In genomic region chrX:7059214-7059838, GRCh38 we compare ENCODE assay signal across 10 cellular contexts.
DNase-seq lines count a peak whose midpoint lies in the region; ATAC-seq and TF ChIP-seq lines count a peak whose summit lies in the region.
"Had no signal": no experiment of that assay in that cellular context is flagged by ENCODE, and none has a peak within 500 bp of the region (broad histone marks: within the 10 kb centered on the region; RNA-seq: fewer than 3 reads in every experiment).

No MANE protein-coding gene starts in this region.

- intact Hi-C loops in gastrocnemius medialis (cut with DNase I; ENCODE audit: low total_unique reads) = loop anchor here (10.0 kb wide), 1 partner anchor 85 kb away; the partner anchor contains the start of genes PUDP and STS

- in situ Hi-C loops in gastrocnemius medialis (cut with MboI; ENCODE audit: low sequenced_read_pairs in 4 of 4) = no loop called here

- H3K9me3 Mint-ChIP-seq in activated naive CD4-positive, alpha-beta T cell treated with anti-CD3 and anti-CD28 coated beads, Interleukin-2, amount 50 U/mL, for 72 hours = no peaks in the 10 kb centered on the region
- H3K9me3 Mint-ChIP-seq in neural progenitor cell = peaks cover 10% of the 10 kb centered on the region

- H3K4me3 Mint-ChIP-seq in neural progenitor cell = no peak overlapping the region

- peaks cover 6 to 17% of the 10 kb centered on the region in 2 donors for H3K36me3 Mint-ChIP-seq in activated naive CD4-positive, alpha-beta T cell treated with anti-CD3 and anti-CD28 coated beads, Interleukin-2, amount 50 U/mL, for 72 hours
- peaks cover 58% of the 10 kb centered on the region for H3K36me3 Mint-ChIP-seq in neural progenitor cell

- H3K4me1 Mint-ChIP-seq in neural progenitor cell = peaks cover 10% of the 10 kb centered on the region

- H3K27ac Mint-ChIP-seq in activated naive CD4-positive, alpha-beta T cell treated with anti-CD3 and anti-CD28 coated beads, Interleukin-2, amount 50 U/mL, for 72 hours = peak overlapping the region in 1 of 2 donors; percentile 68
- no peak overlapping the region for H3K27ac Mint-ChIP-seq in neural progenitor cell

- H4K20me1 ChIP-seq in neural progenitor cell (ENCODE audit: low read depth) = no peaks in the 10 kb centered on the region

- H3K4me2 ChIP-seq in neural progenitor cell = no peak overlapping the region

- H3F3A ChIP-seq in neural progenitor cell (ENCODE audit: low read depth) = no peaks in the 10 kb centered on the region

- H3K4me3 ChIP-seq in neural progenitor cell (no peak overlapping the region), gastrocnemius medialis (no peak overlapping the region)

- H3K27me3 Mint-ChIP-seq in neural progenitor cell (ENCODE audit: insufficient read depth, low read depth) = peaks cover 6% of the 10 kb centered on the region

- no peaks in the 10 kb centered on the region for H3K4me1 ChIP-seq in neural progenitor cell
- H3K4me1 ChIP-seq in gastrocnemius medialis = peaks cover 0 to 3% of the 10 kb centered on the region in 2 donors

- no peak overlapping the region for H3K27ac ChIP-seq in neural progenitor cell
- H3K27ac ChIP-seq in gastrocnemius medialis = no peak overlapping the region

- ATAC-seq in GM18511 (IDR thresholded peaks at IDR 0.05; ENCODE audit: unreplicated experiment) = peak; percentile 96
- ATAC-seq in GM21360 (IDR thresholded peaks at IDR 0.05; ENCODE audit: unreplicated experiment) = peak; percentile 92
- ATAC-seq in HG03135 (IDR thresholded peaks at IDR 0.05; ENCODE audit: unreplicated experiment) = peak; percentile 93
- ATAC-seq in activated naive CD4-positive, alpha-beta T cell treated with anti-CD3 and anti-CD28 coated beads, Interleukin-2, amount 50 U/mL, for 72 hours = peak; percentile 90
- no peak for ATAC-seq in gastrocnemius medialis

- H3K9ac ChIP-seq in neural progenitor cell = no peak overlapping the region

- no peaks in the 10 kb centered on the region for H3K79me2 ChIP-seq in neural progenitor cell (ENCODE audit: low read depth)

- no peaks in the 10 kb centered on the region for H3K27me3 ChIP-seq in neural progenitor cell
- no peaks in the 10 kb centered on the region for H3K27me3 ChIP-seq in gastrocnemius medialis

- TF ChIP-seq POLR2A in gastrocnemius medialis (IDR thresholded peaks at IDR 0.05) = no peak

- H3K36me3 ChIP-seq in neural progenitor cell = no peaks in the 10 kb centered on the region
- no peaks in the 10 kb centered on the region for H3K36me3 ChIP-seq in gastrocnemius medialis

- H3K9me3 ChIP-seq in neural progenitor cell (ENCODE audit: low read depth) = no peaks in the 10 kb centered on the region
- H3K9me3 ChIP-seq in gastrocnemius medialis = no peaks in the 10 kb centered on the region

- TF ChIP-seq CTCF in neural progenitor cell (IDR thresholded peaks at IDR 0.05) (no peak), gastrocnemius medialis (IDR thresholded peaks at IDR 0.05 in 4 of 5, conservative IDR thresholded peaks at IDR 0.05 in 1 of 5) (no peak)

- DNase-seq in activated naive CD4-positive, alpha-beta T cell treated with anti-CD3 and anti-CD28 coated beads, Interleukin-2, amount 50 U/mL, for 72 hours (ENCODE audit: low spot score in 2 of 2) = peak in 1 of 2 donors; percentile 11
- DNase-seq in epidermal melanocyte (ENCODE audit: insufficient read length, low spot score) = no peak
- no peak for DNase-seq in NCI-H2081 treated with DMSO at 0.1 percent for 48 hours (lab: John Stamatoyannopoulos, UW)
- no peak for DNase-seq in neural progenitor cell (ENCODE audit: low spot score)
- no peak for DNase-seq in gastrocnemius medialis
- DNase-seq: central memory CD4-positive, alpha-beta T cell; NCI-H1436 had no signal

- no peak overlapping the region for H2AFZ ChIP-seq in neural progenitor cell (replicated peaks)

Comparison
In these comparisons a context has a peak if more than half of its experiments do, and no peak if none do; other contexts are left out.
1. ATAC-seq: peak in GM18511 (single experiment), GM21360 (single experiment), HG03135 (single experiment) and activated naive CD4-positive, alpha-beta T cell treated with anti-CD3 and anti-CD28 coated beads, Interleukin-2, amount 50 U/mL, for 72 hours (2 of 2); none in gastrocnemius medialis (0 of 2).